ENCODE assay signal across 14 cellular contexts in genomic region chr13:98174321-98174720, GRCh38. TPM values are rescaled to one million over a fixed set of nuclear protein-coding genes. Genes with fewer than 3 reads are reported as not detected.
DNase-seq lines count a peak whose midpoint lies in the region; ATAC-seq and TF ChIP-seq lines count a peak whose summit lies in the region.
"Had no signal": no experiment of that assay in that cellular context is flagged by ENCODE, and none has a peak within 500 bp of the region (broad histone marks: within the 10 kb centered on the region; RNA-seq: fewer than 3 reads in every experiment).

No MANE protein-coding gene starts in this region.

- no peak overlapping the region for H3K4me3 Mint-ChIP-seq in WTC11
- H3K4me3 Mint-ChIP-seq: B cell, natural killer cell had no signal

- CTCF ChIA-PET in WTC11 (lab: Charles Lee) = interaction anchor here (0.9 to 1.2 kb wide), 2 partner anchors 9 to 17 kb away, joined by 3 read pairs; no protein-coding TSS in a partner anchor

- ATAC-seq in WTC11 = no peak
- no peak for ATAC-seq in GM18498 (IDR thresholded peaks at IDR 0.05; ENCODE audit: unreplicated experiment)
- no peak for ATAC-seq in HG02840 (IDR thresholded peaks at IDR 0.05; ENCODE audit: low FRiP score, unreplicated experiment)
- ATAC-seq: natural killer cell had no signal

- H3K36me3 ChIP-seq in rectal smooth muscle tissue (ENCODE audit: control insufficient read depth, insufficient read depth, low read length) = no peaks in the 10 kb centered on the region

- peak overlapping the region; percentile 84 for H3K27ac Mint-ChIP-seq in WTC11
- H3K27ac Mint-ChIP-seq: B cell, natural killer cell had no signal

- H3K4me1 ChIP-seq in rectal smooth muscle tissue (ENCODE audit: control insufficient read depth, insufficient read depth, low read length) = peaks cover 28% of the 10 kb centered on the region

- no peaks in the 10 kb centered on the region for H3K27me3 ChIP-seq in rectal smooth muscle tissue (ENCODE audit: control insufficient read depth, insufficient read depth, low read length)
- H3K27me3 ChIP-seq: tibial nerve had no signal

- DNase-seq in AG10803 (ENCODE audit: low read depth) (peak; percentile 26), WTC11 (ENCODE audit: low spot score) (no peak), iris pigment epithelial cell (ENCODE audit: low read depth) (peak; percentile 23), putamen (ENCODE audit: low spot score) (no peak), NCI-H345 treated with DMSO at 0.1 percent for 48 hours (lab: John Stamatoyannopoulos, UW; ENCODE audit: unreplicated experiment) (no peak)
- DNase-seq: DMS79 treated with DMSO at 0.1 percent for 48 hours, natural killer cell, SW 1271 had no signal

- peaks cover 6% of the 10 kb centered on the region for H3K36me3 Mint-ChIP-seq in WTC11
- H3K36me3 Mint-ChIP-seq: natural killer cell had no signal

- H3K9ac ChIP-seq in rectal smooth muscle tissue (ENCODE audit: low read length) = no peak overlapping the region

- H3K27me3 Mint-ChIP-seq in WTC11 (ENCODE audit: low read depth) = no peaks in the 10 kb centered on the region

- TF ChIP-seq CTCF in AG10803 (conservative IDR thresholded peaks at IDR 0.05; ENCODE audit: low read length) = no peak
- no peak for TF ChIP-seq CTCF in WTC11 (IDR thresholded peaks at IDR 0.05)

- POLR2A ChIA-PET in WTC11 (lab: Charles Lee) = interaction anchor here (0.5 to 0.6 kb wide), 2 partner anchors 168 to 260 kb away, joined by 3 read pairs; no protein-coding TSS in a partner anchor

- H3K4me3 ChIP-seq in AG10803 (ENCODE audit: low read length) (no peak overlapping the region), rectal smooth muscle tissue (ENCODE audit: low read length) (no peak overlapping the region)
- H3K4me3 ChIP-seq: tibial nerve had no signal

- H3K4me1 Mint-ChIP-seq in WTC11 = peaks cover 59% of the 10 kb centered on the region
- H3K4me1 Mint-ChIP-seq: B cell, natural killer cell had no signal

- H3K27ac ChIP-seq in rectal smooth muscle tissue (ENCODE audit: low read depth, low read length) = peak overlapping the region; percentile 64

- peaks cover 5% of the 10 kb centered on the region; the same call in 1 of the 2 replicates for H3K9me3 Mint-ChIP-seq in WTC11
- H3K9me3 Mint-ChIP-seq: natural killer cell had no signal

TF ChIP-seq in WTC11, 78 proteins besides CTCF, POLR2A, EP300 and RAD21:
- TF ChIP-seq ZNF512 (CRISPR knock-in tag; IDR thresholded peaks at IDR 0.05; ENCODE audit: borderline replicate concordance) (no peak), ZNF263 (CRISPR knock-in tag; IDR thresholded peaks at IDR 0.05; ENCODE audit: low read depth) (no peak), ZNF396 (CRISPR knock-in tag; IDR thresholded peaks at IDR 0.05; ENCODE audit: borderline replicate concordance) (no peak), NR1H2 (CRISPR knock-in tag; IDR thresholded peaks at IDR 0.05) (no peak), ATF6 (CRISPR knock-in tag; IDR thresholded peaks at IDR 0.05) (no peak), MLX (CRISPR knock-in tag; IDR thresholded peaks at IDR 0.05) (no peak), ZNF138 (CRISPR knock-in tag; conservative IDR thresholded peaks at IDR 0.05) (no peak), NFATC4 (CRISPR knock-in tag; IDR thresholded peaks at IDR 0.05) (no peak), SOX15 (CRISPR knock-in tag; IDR thresholded peaks at IDR 0.05) (no peak), ZBTB21 (CRISPR knock-in tag; IDR thresholded peaks at IDR 0.05; ENCODE audit: borderline replicate concordance) (no peak), GABPB1 (CRISPR knock-in tag; IDR thresholded peaks at IDR 0.05) (no peak), JAZF1 (CRISPR knock-in tag; IDR thresholded peaks at IDR 0.05) (no peak), MYBL2 (CRISPR knock-in tag; IDR thresholded peaks at IDR 0.05) (no peak)
TF ChIP-seq in WTC11: peak in this region for 0.

RNA-seq across cellular contexts. Expression of gene RNF113B, which starts 2.7 kb away (rescaled TPM):
- total RNA-seq in WTC11 (2021) = not detected in 3 replicates
- total RNA-seq: B cell, dermis microvascular lymphatic vessel endothelial cell, natural killer cell, tibial nerve had no signal

RNA-seq across cellular contexts. Expression of gene FARP1, which starts 31.4 kb away (rescaled TPM):
- 80.8 to 96.6 TPM (median 91.1 TPM) in 3 replicates for total RNA-seq in WTC11 (2021)

Comparison
In these comparisons a context has a peak if more than half of its experiments do, and no peak if none do; other contexts are left out.
1. DNase-seq: peak in AG10803 (single experiment) and iris pigment epithelial cell (single experiment); none in WTC11 (single experiment), putamen (single experiment) and NCI-H345 treated with DMSO at 0.1 percent for 48 hours (single experiment).